8 cellular contexts compared by ENCODE assay signal in genomic region chr20:44521484-44522481, GRCh38. TPM values are rescaled to one million over a fixed set of nuclear protein-coding genes. Genes with fewer than 3 reads are reported as not detected.
DNase-seq lines count a peak whose midpoint lies in the region; ATAC-seq and TF ChIP-seq lines count a peak whose summit lies in the region.

Gene SERINC3 (minus strand): TSS chr20:44522070. CDS start chr20:44521951, 119 bp downstream.

- peak within 1 kb of the TSS; percentile 98 for H3K4me2 ChIP-seq in PC-9

- TF ChIP-seq CTCF in PC-9 (conservative IDR thresholded peaks at IDR 0.05): 0 out of 2 replicates have a peak, but pooled peaks have one; percentile 39

- in situ Hi-C loops in KBM-7 (cut with MboI; ENCODE audit: low pct_unique_long_range_greater_than_20kb, low sequenced_read_pairs): no loop called here

- H3K27ac ChIP-seq in PC-9 (peak within 1 kb of the TSS; percentile 72), epithelial cell of prostate (peak within 1 kb of the TSS; percentile 88)

- BruUV-seq in PC-9 (replicated peaks; lab: Mats Ljungman, UMichigan): TSS peak; percentile 47

- ATAC-seq in GM21619 (IDR thresholded peaks at IDR 0.05; ENCODE audit: unreplicated experiment): peak; percentile 94

- H3K36me3 ChIP-seq in PC-9 (ENCODE audit: low read depth): no peaks in the 10 kb centered on the region

- H3K4me3 ChIP-seq in PC-9: peak within 1 kb of the TSS; percentile 92

- H3K9me2 ChIP-seq in PC-9 (ENCODE audit: insufficient read depth): no peaks in the 10 kb centered on the region

- intact Hi-C loops in PC-9 (cut with micrococcal nuclease; ENCODE audit: unreplicated experiment): loop anchor here (2.0 to 5.0 kb wide), 2 partner anchors 89 to 161 kb away; no protein-coding TSS in a partner anchor

- DNase-seq in DMS153 treated with DMSO at 0.1 percent for 48 hours (lab: John Stamatoyannopoulos, UW; ENCODE audit: unreplicated experiment) (peak; percentile 87), KBM-7 (peak; percentile 95), PC-9 (peak; percentile 93 to 96), epithelial cell of prostate (ENCODE audit: low read depth, low spot score) (peak; percentile 81), mucosa of gallbladder (ENCODE audit: low spot score) (peak; percentile 96)
- DNase-seq in activated T-cell treated with anti-CD3 and anti-CD28 coated beads, Interleukin-2, amount 50 U/mL, for 1 hour: peak; percentile 98
- DNase-seq in stimulated activated CD8-positive, alpha-beta memory T cell treated with anti-CD3 and anti-CD28 coated beads, Interleukin-4, amount 100 ng/mL, for 4 hours (ENCODE audit: low read depth in 2 of 2, low spot score in 1 of 2): peak; percentile 91 to 93

- H3F3A ChIP-seq in PC-9 (ENCODE audit: insufficient read depth, low read depth): peaks cover 16% of the 10 kb centered on the region; the same call in 1 of the 2 replicates

- peaks cover 45% of the 10 kb centered on the region for H4K20me1 ChIP-seq in PC-9 (ENCODE audit: insufficient read depth)

- POLR2A ChIA-PET in PC-9 (lab: Charles Lee; ENCODE audit: unreplicated experiment): interaction anchor here (0.6 to 0.7 kb wide), 3 partner anchors 15 to 388 kb away, joined by 5 to 32 read pairs (median 7); no protein-coding TSS in a partner anchor

- no peaks in the 10 kb centered on the region for H3K27me3 ChIP-seq in PC-9 (ENCODE audit: insufficient read depth, low read depth)

- CTCF ChIA-PET in PC-9 (lab: Charles Lee): no interaction called here

- peaks cover 39% of the 10 kb centered on the region for H3K4me1 ChIP-seq in PC-9 (replicated peaks; ENCODE audit: insufficient read depth)

- H2AFZ ChIP-seq in PC-9: peak within 1 kb of the TSS; percentile 84

- H3K79me2 ChIP-seq in PC-9 (ENCODE audit: low read depth): peaks cover 50% of the 10 kb centered on the region

- no peaks in the 10 kb centered on the region for H3K9me3 ChIP-seq in PC-9 (ENCODE audit: insufficient read depth, low read depth)

RNA-seq across cellular contexts. Expression of gene SERINC3, which starts in this region (rescaled TPM):
- total RNA-seq in PC-9 (2021) (76.0 and 110 TPM in 2 replicates), mucosa of gallbladder (120 TPM)

Comparison
In these comparisons a context has a peak if more than half of its experiments do, and no peak if none do; other contexts are left out.
1. Peak in every context shown above with its lines: DNase-seq, ATAC-seq, H3K4me3 ChIP-seq and H3K27ac ChIP-seq.